In the genomic region with DNA sequence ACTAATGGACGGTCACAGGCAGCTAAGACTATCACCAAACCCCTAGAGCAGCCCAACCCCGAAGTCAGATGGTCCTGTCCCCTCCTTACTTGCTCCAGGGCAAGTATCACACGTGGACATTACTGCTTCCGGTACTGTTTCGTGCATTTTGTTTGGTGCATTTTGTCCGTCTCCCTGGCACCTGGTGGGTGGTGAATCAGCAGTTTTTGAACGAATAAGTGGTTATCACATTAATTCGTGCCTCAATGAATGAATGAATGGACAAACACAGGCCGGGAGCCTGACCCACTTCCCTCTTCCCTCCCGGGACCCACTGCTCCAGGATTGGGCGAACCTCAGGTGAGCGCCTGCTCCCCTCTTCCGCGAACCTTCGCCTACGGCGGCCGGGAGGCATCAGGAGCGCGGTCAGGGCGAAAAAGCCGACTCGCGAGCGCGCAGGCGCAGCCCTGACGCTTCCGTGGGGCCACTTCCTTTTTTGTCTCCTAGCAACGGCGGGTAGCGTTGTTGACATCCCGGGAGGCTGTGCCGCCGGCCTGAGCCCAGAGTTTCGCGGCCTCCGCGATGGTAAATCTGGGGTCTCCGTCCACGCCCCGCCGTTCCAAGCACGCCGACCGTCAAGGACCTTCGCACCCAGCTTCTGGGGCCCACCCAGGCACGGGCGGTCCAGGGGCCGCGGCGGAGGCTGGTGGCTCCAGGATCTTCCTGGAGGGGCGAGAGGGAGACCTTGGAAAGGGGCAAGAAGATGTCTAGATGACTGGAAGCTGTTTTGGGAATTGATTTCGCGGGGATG, we compare ENCODE assay signal across 8 cellular contexts. TPM values are rescaled to one million over a fixed set of nuclear protein-coding genes. Genes with fewer than 3 reads are reported as not detected.
DNase-seq lines count a peak whose midpoint lies in the region; ATAC-seq and TF ChIP-seq lines count a peak whose summit lies in the region.

A gene (plus strand): TSS at position 478 of the 790 bp plus-strand sequence. CDS start 84 bp downstream, at position 562.

- peak; percentile 94 for ATAC-seq in GM21619 (IDR thresholded peaks at IDR 0.05; ENCODE audit: unreplicated experiment)

- no peaks in the 10 kb centered on the region for H3K9me3 ChIP-seq in suprapubic skin

- H3K4me2 ChIP-seq in KMS-11, result peak within 1 kb of the TSS; percentile 58

- DNase-seq in DMS53 treated with DMSO at 0.1 percent for 48 hours (lab: John Stamatoyannopoulos, UW; ENCODE audit: unreplicated experiment) (peak; percentile 87), SK-N-DZ (ENCODE audit: low spot score) (peak; percentile 72), glutamatergic neuron (peak; percentile 95), occipital lobe (lab: John Stamatoyannopoulos, UW) (peak; percentile 90), suprapubic skin (ENCODE audit: low spot score in 2 of 2) (peak; percentile 93 to 95)
- peak; percentile 94 for DNase-seq in activated naive CD8-positive, alpha-beta T cell treated with anti-CD3 and anti-CD28 coated beads for 36 hours

- WGBS in suprapubic skin, result 2% methylated on average over 48 of the region's 55 CpGs

- peaks cover 8% of the 10 kb centered on the region for H3K36me3 Mint-ChIP-seq in activated naive CD8-positive, alpha-beta T cell treated with anti-CD3 and anti-CD28 coated beads for 36 hours
- H3K36me3 Mint-ChIP-seq in glutamatergic neuron (ENCODE audit: unreplicated experiment), result no peaks in the 10 kb centered on the region

- TF ChIP-seq CTCF in KMS-11 (conservative IDR thresholded peaks at IDR 0.05; ENCODE audit: low read depth, low read length) (no peak), glutamatergic neuron (IDR thresholded peaks at IDR 0.05; ENCODE audit: partially characterized antibody, unreplicated experiment) (no peak), suprapubic skin (IDR thresholded peaks at IDR 0.05) (no peak)

- no peak for TF ChIP-seq EP300 in suprapubic skin (IDR thresholded peaks at IDR 0.05)

- H3K27me3 ChIP-seq in KMS-11 (ENCODE audit: insufficient read depth, low read depth), result no peaks in the 10 kb centered on the region
- peaks cover 14% of the 10 kb centered on the region for H3K27me3 ChIP-seq in suprapubic skin

- H3K79me2 ChIP-seq in KMS-11 (ENCODE audit: insufficient read depth, low read depth), result no peaks in the 10 kb centered on the region

- H3K36me3 ChIP-seq in KMS-11 (ENCODE audit: insufficient read depth) (no peaks in the 10 kb centered on the region), suprapubic skin (no peaks in the 10 kb centered on the region)

- H3K9me3 Mint-ChIP-seq in activated naive CD8-positive, alpha-beta T cell treated with anti-CD3 and anti-CD28 coated beads for 36 hours, result no peaks in the 10 kb centered on the region
- peaks cover 1% of the 10 kb centered on the region for H3K9me3 Mint-ChIP-seq in glutamatergic neuron (ENCODE audit: unreplicated experiment)

- H3K27ac ChIP-seq in KMS-11 (peak within 1 kb of the TSS; percentile 67), suprapubic skin (peak within 1 kb of the TSS; percentile 55)

- no peaks in the 10 kb centered on the region for H4K20me1 ChIP-seq in KMS-11 (ENCODE audit: insufficient read depth)

- H3K4me3 ChIP-seq in KMS-11 (IDR thresholded peaks at IDR 0.05; ENCODE audit: insufficient read depth, low read depth, low read length), result peak within 1 kb of the TSS; percentile 55
- H3K4me3 ChIP-seq in suprapubic skin, result peak within 1 kb of the TSS; percentile 73

- H3K4me1 Mint-ChIP-seq in activated naive CD8-positive, alpha-beta T cell treated with anti-CD3 and anti-CD28 coated beads for 36 hours, result peaks cover 12% of the 10 kb centered on the region
- H3K4me1 Mint-ChIP-seq in glutamatergic neuron (ENCODE audit: low read depth, unreplicated experiment), result no peaks in the 10 kb centered on the region

- H2AFZ ChIP-seq in KMS-11 (ENCODE audit: low read depth), result peak within 1 kb of the TSS; percentile 64

- H3K27me3 Mint-ChIP-seq in activated naive CD8-positive, alpha-beta T cell treated with anti-CD3 and anti-CD28 coated beads for 36 hours, result peaks cover 16% of the 10 kb centered on the region
- no peaks in the 10 kb centered on the region for H3K27me3 Mint-ChIP-seq in glutamatergic neuron (ENCODE audit: unreplicated experiment)

- H3K4me3 Mint-ChIP-seq in activated naive CD8-positive, alpha-beta T cell treated with anti-CD3 and anti-CD28 coated beads for 36 hours, result peak within 1 kb of the TSS; percentile 91
- peak within 1 kb of the TSS; percentile 95 for H3K4me3 Mint-ChIP-seq in glutamatergic neuron (ENCODE audit: unreplicated experiment)

- TF ChIP-seq POLR2A in suprapubic skin (IDR thresholded peaks at IDR 0.05), result peak in 1 of 2 donors; percentile 14

- peak within 1 kb of the TSS; percentile 95 for H3K27ac Mint-ChIP-seq in activated naive CD8-positive, alpha-beta T cell treated with anti-CD3 and anti-CD28 coated beads for 36 hours
- H3K27ac Mint-ChIP-seq in glutamatergic neuron (ENCODE audit: unreplicated experiment), result peak within 1 kb of the TSS; percentile 82

- peak within 1 kb of the TSS; percentile 68 for H3K9ac ChIP-seq in KMS-11

- H3K4me1 ChIP-seq in KMS-11 (ENCODE audit: low read depth, poor library complexity, severe bottlenecking), result peaks cover 17% of the 10 kb centered on the region
- peaks cover 10% of the 10 kb centered on the region for H3K4me1 ChIP-seq in suprapubic skin

RNA-seq across cellular contexts. Expression of the gene that starts here (rescaled TPM):
- not detected in 2 replicates for polyA plus RNA-seq in SK-N-DZ (2014; cell fraction: cytosol; rRNA removed)
- polyA plus RNA-seq in SK-N-DZ (2014; cell fraction: nucleus; rRNA removed), result not detected in 2 replicates
- total RNA-seq in activated naive CD8-positive, alpha-beta T cell treated with anti-CD3 and anti-CD28 coated beads for 36 hours, result under 1 TPM in 1 of 2 experiments, not detected in 1; 0.50 TPM
- total RNA-seq in glutamatergic neuron (ENCODE audit: unreplicated experiment) (not detected), occipital lobe (1.1 TPM), suprapubic skin (1 to 10 TPM; 2.4 to 5.4 (median 3.8) TPM)

Comparison
In these comparisons a context has a peak if more than half of its experiments do, and no peak if none do; other contexts are left out.
1. Peak in every context shown above with its lines: DNase-seq, ATAC-seq, H3K4me3 ChIP-seq and H3K27ac ChIP-seq.
2. Peak in DNase-seq in activated naive CD8-positive, alpha-beta T cell treated with anti-CD3 and anti-CD28 coated beads for 36 hours; RNA of the gene not detected or under 1 TPM.
3. Peak in DNase-seq in glutamatergic neuron; RNA of the gene not detected or under 1 TPM.